8 cellular contexts compared by ENCODE assay signal in genomic region chr6:35776364-35777215, GRCh38. TPM values are rescaled to one million over a fixed set of nuclear protein-coding genes. Genes with fewer than 3 reads are reported as not detected.
DNase-seq lines count a peak whose midpoint lies in the region; ATAC-seq and FAIRE-seq lines count a peak whose summit lies in the region.

A gene with protein sequence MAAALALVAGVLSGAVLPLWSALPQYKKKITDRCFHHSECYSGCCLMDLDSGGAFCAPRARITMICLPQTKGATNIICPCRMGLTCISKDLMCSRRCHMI (plus strand): TSS chr6:35776598. CDS start chr6:35776619, 21 bp downstream.

- peak within 1 kb of the TSS; percentile 63 to 71 for H3K4me3 Mint-ChIP-seq in effector memory CD8-positive, alpha-beta T cell
- H3K4me3 Mint-ChIP-seq in natural killer cell treated with Interleukin-12 subunit alpha and Interleukin-12 subunit beta and Interleukin-15 and Interleukin-18, amount 100 ng/mL, for 72 hours: peak within 1 kb of the TSS; percentile 61

- H3K9me3 Mint-ChIP-seq in effector memory CD8-positive, alpha-beta T cell: no peaks in the 10 kb centered on the region
- no peaks in the 10 kb centered on the region for H3K9me3 Mint-ChIP-seq in natural killer cell treated with Interleukin-12 subunit alpha and Interleukin-12 subunit beta and Interleukin-15 and Interleukin-18, amount 100 ng/mL, for 72 hours

- FAIRE-seq in small intestine (lab: Jason Lieb, UNC): no peak

- H3K36me3 Mint-ChIP-seq in effector memory CD8-positive, alpha-beta T cell (ENCODE audit: insufficient read depth): no peaks in the 10 kb centered on the region
- no peaks in the 10 kb centered on the region for H3K36me3 Mint-ChIP-seq in natural killer cell treated with Interleukin-12 subunit alpha and Interleukin-12 subunit beta and Interleukin-15 and Interleukin-18, amount 100 ng/mL, for 72 hours

- no peak within 1 kb of the TSS for H3K27ac ChIP-seq in small intestine (ENCODE audit: low read depth in 1 of 2, low read length in 1 of 2)

- peak within 1 kb of the TSS in 1 of 2 donors; percentile 50 for H3K4me3 ChIP-seq in small intestine (ENCODE audit: low read depth in 1 of 2, low read length in 2 of 2)

- H3K27ac Mint-ChIP-seq in effector memory CD8-positive, alpha-beta T cell: no peak within 1 kb of the TSS
- H3K27ac Mint-ChIP-seq in natural killer cell treated with Interleukin-12 subunit alpha and Interleukin-12 subunit beta and Interleukin-15 and Interleukin-18, amount 100 ng/mL, for 72 hours: no peak within 1 kb of the TSS

- H3K27me3 ChIP-seq in small intestine (ENCODE audit: control insufficient read depth in 2 of 2, insufficient read depth in 2 of 2, low read length in 2 of 2): peaks cover 0 to 6% of the 10 kb centered on the region in 2 donors

- peak; percentile 32 for DNase-seq in NOMO-1 treated with DMSO at 0.1 percent for 48 hours (lab: John Stamatoyannopoulos, UW; ENCODE audit: unreplicated experiment)
- no peak for DNase-seq in effector memory CD8-positive, alpha-beta T cell
- DNase-seq in natural killer cell treated with Interleukin-12 subunit alpha and Interleukin-12 subunit beta and Interleukin-15 and Interleukin-18, amount 100 ng/mL, for 72 hours (ENCODE audit: low spot score): no peak
- no peak for DNase-seq in NCI-H226
- DNase-seq in small intestine: no peak
- DNase-seq in NCI-H128 (lab: John Stamatoyannopoulos, UW; ENCODE audit: unreplicated experiment): no peak

- ATAC-seq in GM19468 (IDR thresholded peaks at IDR 0.05; ENCODE audit: extremely low read depth, unreplicated experiment) (peak; percentile 32), GM19023 (IDR thresholded peaks at IDR 0.05; ENCODE audit: unreplicated experiment) (no peak)
- ATAC-seq in effector memory CD8-positive, alpha-beta T cell (replicated peaks): peak; percentile 17
- ATAC-seq in natural killer cell treated with Interleukin-12 subunit alpha and Interleukin-12 subunit beta and Interleukin-15 and Interleukin-18, amount 100 ng/mL, for 72 hours: peak in 1 of 2 donors; percentile 29

- H3K4me1 Mint-ChIP-seq in effector memory CD8-positive, alpha-beta T cell (ENCODE audit: low read depth in 2 of 2): peaks cover 7% of the 10 kb centered on the region in 2 donors
- H3K4me1 Mint-ChIP-seq in natural killer cell treated with Interleukin-12 subunit alpha and Interleukin-12 subunit beta and Interleukin-15 and Interleukin-18, amount 100 ng/mL, for 72 hours (ENCODE audit: low read depth in 2 of 2): peaks cover 0 to 5% of the 10 kb centered on the region in 2 donors

- WGBS in small intestine, 3 donors: 3 to 5% (median 4%) methylated on average over 42 to 56 of the region's 56 CpGs

- H3K9me3 ChIP-seq in small intestine (ENCODE audit: control insufficient read depth, low read depth): no peaks in the 10 kb centered on the region

- H3K36me3 ChIP-seq in small intestine (ENCODE audit: control insufficient read depth in 2 of 2, insufficient read depth in 2 of 2, low read length in 2 of 2): no peaks in the 10 kb centered on the region

- H3K27me3 Mint-ChIP-seq in effector memory CD8-positive, alpha-beta T cell: peaks cover 35 to 68% of the 10 kb centered on the region in 2 donors
- H3K27me3 Mint-ChIP-seq in natural killer cell treated with Interleukin-12 subunit alpha and Interleukin-12 subunit beta and Interleukin-15 and Interleukin-18, amount 100 ng/mL, for 72 hours: peaks cover 25 to 32% of the 10 kb centered on the region in 2 donors

- H3K4me1 ChIP-seq in small intestine (ENCODE audit: control insufficient read depth in 2 of 2, insufficient read depth in 1 of 2, low read depth in 1 of 2, low read length in 1 of 2): no peaks in the 10 kb centered on the region

RNA-seq across cellular contexts. Expression of the gene that starts here (rescaled TPM):
- not detected for total RNA-seq in natural killer cell treated with Interleukin-12 subunit alpha and Interleukin-12 subunit beta and Interleukin-15 and Interleukin-18, amount 100 ng/mL, for 72 hours
- not detected for polyA plus RNA-seq in small intestine
